ENCODE assay signal across 26 cellular contexts in the genomic region with DNA sequence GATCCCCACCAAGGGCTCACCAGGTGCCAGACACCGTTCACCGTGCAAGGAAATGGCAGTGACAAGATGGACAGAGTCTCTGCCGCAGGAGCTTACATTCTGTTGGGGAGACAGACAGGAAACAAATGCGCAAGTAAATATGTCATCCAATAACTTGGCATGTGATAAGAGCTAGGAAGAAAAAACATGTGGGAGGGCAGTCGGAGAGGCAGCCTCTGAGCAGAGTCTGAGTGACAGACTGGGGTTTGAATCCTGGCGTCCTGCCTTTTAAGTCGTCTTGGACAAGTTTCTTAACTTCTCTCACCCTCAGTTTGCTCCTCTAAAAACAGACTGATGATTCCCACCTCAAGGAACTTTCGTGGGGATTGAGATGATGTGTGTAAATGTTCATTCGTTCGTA.
"Had no signal": no experiment of that assay in that cellular context is flagged by ENCODE, and none has a peak within 500 bp of the region (broad histone marks: within the 10 kb centered on the region; RNA-seq: fewer than 3 reads in every experiment).

No MANE protein-coding gene starts in this region.

- DNase-seq: activated CD4-positive, alpha-beta T cell treated with anti-CD3 and anti-CD28 coated beads, Interleukin-2, amount 10 ng/mL, durations not matched to agents 24 days and 14 days; activated CD4-positive, alpha-beta T cell treated with anti-CD3 and anti-CD28 coated beads, Interleukin-2, amount 50 U/mL, for 48 hours; activated CD4-positive, CD25-positive, alpha-beta regulatory T cell treated with anti-CD3 and anti-CD28 coated beads, Interleukin-2, amount 50 U/mL, for 72 hours; activated CD8-positive, alpha-beta memory T cell treated with anti-CD3 and anti-CD28 coated beads, Interleukin-2, amount 10 ng/mL, durations not matched to agents 7 days and 5 days; activated effector memory CD4-positive, alpha-beta T cell treated with anti-CD3 and anti-CD28 coated beads, Interleukin-2, amount 50 U/mL, for 16 hours; activated naive CD4-positive, alpha-beta T cell treated with Interleukin-2 at 50 U/mL for 16 hours; activated T-cell treated with anti-CD3 and anti-CD28 coated beads, Interleukin-2, amount 50 U/mL, for 24 hours; aorta; NCI-H1105 treated with DMSO at 0.1 percent for 48 hours; NCI-H1436 treated with DMSO at 0.1 percent for 48 hours; NCI-H187; NCI-H2081; NCI-H510A treated with DMSO at 0.1 percent for 48 hours; NCI-H69; NK-92 treated with Interleukin-12 subunit alpha and Interleukin-12 subunit beta, amount 100 ng/mL, for 24 hours; OCI-M1; RPMI8226; SJCRH30; SK-N-SH had no signal

- H3K4me2 ChIP-seq: SK-N-SH had no signal

- H3K27ac ChIP-seq: cardiac muscle cell, SJCRH30 had no signal

- H3K9me2 ChIP-seq: SK-N-SH had no signal

- H3K4me3 Mint-ChIP-seq: activated CD4-positive, alpha-beta T cell treated with anti-CD3 and anti-CD28 coated beads, Interleukin-2, amount 10 ng/mL, durations not matched to agents 24 days and 14 days; activated CD8-positive, alpha-beta memory T cell treated with anti-CD3 and anti-CD28 coated beads, Interleukin-2, amount 10 ng/mL, durations not matched to agents 7 days and 5 days; activated T-cell treated with anti-CD3 and anti-CD28 coated beads, Interleukin-2, amount 50 U/mL, for 24 hours; activated T-helper 1 cell treated with anti-CD3 and anti-CD28 coated beads, Interleukin-12 subunit alpha, Interleukin-12 subunit beta, Interleukin-2, Interleukin-4 antibody, amounts not matched to agents 30 ng/mL and 10 ng/mL and 1 ng/mL, durations not matched to agents 14 hours and 24 hours and 36 hours; T-helper 1 cell treated with Interleukin-12 subunit alpha and Interleukin-12 subunit beta and Interleukin-4 antibody, amounts not matched to agents 30 μg/mL and 1 μg/mL, for 36 hours; WTC11 had no signal

- ATAC-seq: activated CD8-positive, alpha-beta memory T cell treated with anti-CD3 and anti-CD28 coated beads, Interleukin-2, amount 10 ng/mL, durations not matched to agents 7 days and 5 days; activated naive CD4-positive, alpha-beta T cell treated with anti-CD3 and anti-CD28 coated beads, Interleukin-2, amount 50 U/mL, for 72 hours; Panc1; Right ventricle myocardium inferior; WTC11 had no signal

- H3K27ac Mint-ChIP-seq: activated CD4-positive, alpha-beta T cell treated with anti-CD3 and anti-CD28 coated beads, Interleukin-2, amount 10 ng/mL, durations not matched to agents 24 days and 14 days; activated CD8-positive, alpha-beta memory T cell treated with anti-CD3 and anti-CD28 coated beads, Interleukin-2, amount 10 ng/mL, durations not matched to agents 7 days and 5 days; activated T-cell treated with anti-CD3 and anti-CD28 coated beads, Interleukin-2, amount 50 U/mL, for 24 hours; activated T-helper 1 cell treated with anti-CD3 and anti-CD28 coated beads, Interleukin-12 subunit alpha, Interleukin-12 subunit beta, Interleukin-2, Interleukin-4 antibody, amounts not matched to agents 30 ng/mL and 10 ng/mL and 1 ng/mL, durations not matched to agents 14 hours and 24 hours and 36 hours; T-helper 1 cell treated with Interleukin-12 subunit alpha and Interleukin-12 subunit beta and Interleukin-4 antibody, amounts not matched to agents 30 μg/mL and 1 μg/mL, for 36 hours; WTC11 had no signal

- H3K4me3 ChIP-seq: cardiac muscle cell, SJCRH30 had no signal

- H3K27me3 Mint-ChIP-seq: activated CD4-positive, alpha-beta T cell treated with anti-CD3 and anti-CD28 coated beads, Interleukin-2, amount 10 ng/mL, durations not matched to agents 24 days and 14 days; activated CD8-positive, alpha-beta memory T cell treated with anti-CD3 and anti-CD28 coated beads, Interleukin-2, amount 10 ng/mL, durations not matched to agents 7 days and 5 days; activated T-cell treated with anti-CD3 and anti-CD28 coated beads, Interleukin-2, amount 50 U/mL, for 24 hours had no signal

- H3K9me3 Mint-ChIP-seq: activated CD4-positive, alpha-beta T cell treated with anti-CD3 and anti-CD28 coated beads, Interleukin-2, amount 10 ng/mL, durations not matched to agents 24 days and 14 days; activated naive CD4-positive, alpha-beta T cell treated with anti-CD3 and anti-CD28 coated beads, Interleukin-2, amount 50 U/mL, for 72 hours; activated T-cell treated with anti-CD3 and anti-CD28 coated beads, Interleukin-2, amount 50 U/mL, for 24 hours; activated T-helper 1 cell treated with anti-CD3 and anti-CD28 coated beads, Interleukin-12 subunit alpha, Interleukin-12 subunit beta, Interleukin-2, Interleukin-4 antibody, amounts not matched to agents 30 ng/mL and 10 ng/mL and 1 ng/mL, durations not matched to agents 14 hours and 24 hours and 36 hours; T-helper 1 cell treated with Interleukin-12 subunit alpha and Interleukin-12 subunit beta and Interleukin-4 antibody, amounts not matched to agents 30 μg/mL and 1 μg/mL, for 36 hours; WTC11 had no signal

- H3K9me3 ChIP-seq: SJCRH30, SK-N-SH had no signal

- H3K27me3 ChIP-seq: cardiac muscle cell, SJCRH30 had no signal

- H3K36me3 ChIP-seq: SJCRH30 had no signal
